Comparison of ENCODE assay signal across 16 cellular contexts in the genomic region with DNA sequence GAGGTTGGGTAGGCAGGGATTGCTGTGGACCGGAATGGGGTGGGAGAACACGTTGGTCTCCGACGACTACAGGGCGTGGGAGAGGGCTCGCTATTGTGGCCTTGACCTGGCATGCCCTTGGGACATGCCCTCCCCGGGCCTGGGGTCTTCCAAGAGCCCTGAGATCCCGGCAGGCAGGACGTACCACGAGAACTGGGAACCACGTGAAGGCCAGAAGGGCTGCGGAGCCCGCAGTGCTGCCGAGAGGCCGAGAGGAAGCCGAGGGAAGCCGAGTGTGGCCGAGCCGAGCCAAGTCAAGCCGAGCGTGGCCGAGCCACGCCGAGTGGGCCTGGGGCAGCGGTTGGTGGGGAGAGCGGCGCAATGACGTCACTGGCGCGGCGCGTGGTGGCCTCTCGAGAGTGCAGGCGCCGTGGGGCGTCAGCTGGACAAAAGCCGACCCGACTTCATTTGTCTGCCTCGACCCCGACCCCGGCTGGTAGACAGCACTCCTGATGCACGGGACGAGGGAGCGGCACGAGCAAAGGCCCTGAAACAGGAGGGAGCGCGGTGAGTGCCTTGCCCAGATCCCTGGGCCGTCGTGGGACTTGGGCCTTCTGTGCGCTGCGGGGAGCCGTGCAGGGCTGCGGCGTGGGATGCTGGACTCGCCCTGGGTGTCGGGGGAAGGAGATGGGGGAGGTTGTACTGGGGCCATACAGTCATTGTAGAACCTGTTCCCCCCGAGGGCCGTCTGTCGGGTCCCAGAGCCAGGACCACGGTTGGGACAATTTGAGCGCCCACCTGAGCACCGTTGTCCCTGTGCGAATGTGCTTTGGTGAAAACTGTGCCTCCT. TPM values are rescaled to one million over a fixed set of nuclear protein-coding genes. Genes with fewer than 3 reads are reported as not detected.
A peak's percentile ranks its signal among the peaks of the same experiment; 100 is the strongest.
DNase-seq lines count a peak whose midpoint lies in the region; ATAC-seq, FAIRE-seq and TF ChIP-seq lines count a peak whose summit lies in the region.
"Had no signal": no experiment of that assay in that cellular context is flagged by ENCODE, and none has a peak within 500 bp of the region (broad histone marks: within the 10 kb centered on the region; RNA-seq: fewer than 3 reads in every experiment).

No MANE protein-coding gene starts in this region.

- TF ChIP-seq POLR2A in GM12891 (IDR thresholded peaks at IDR 0.05; ENCODE audit: low read depth, low read length) (no peak), IMR-90 (IDR thresholded peaks at IDR 0.05; ENCODE audit: low read depth, low read length) (no peak)

- CTCF ChIA-PET in IMR-90 (lab: Yijun Ruan, JAX) = no interaction called here

- no peak overlapping the region for H2BK20ac ChIP-seq in IMR-90 (ENCODE audit: low read depth, low read length)

- peaks cover 23% of the 10 kb centered on the region for H3K36me3 ChIP-seq in IMR-90 (ENCODE audit: control insufficient read depth, insufficient read depth, low read length)
- H3K36me3 ChIP-seq: breast epithelium, pancreas, thyroid gland had no signal

- H4K5ac ChIP-seq in IMR-90 (ENCODE audit: low read depth, low read length) = no peak overlapping the region

- no peak overlapping the region for H2AK9ac ChIP-seq in IMR-90 (replicated peaks; ENCODE audit: low read depth, low read length, poor library complexity)

- POLR2A ChIA-PET in IMR-90 (lab: Charles Lee; ENCODE audit: unreplicated experiment) = no interaction called here

- H2AFZ ChIP-seq in IMR-90 (replicated peaks; ENCODE audit: low read length, poor library complexity) = no peak overlapping the region

- 98% methylated on average over 40 of the region's 63 CpGs; no CpG with 5 or more reads in 1 of the 2 experiments for WGBS in IMR-90 (ENCODE audit: extremely low coverage in 2 of 2, insufficient read length in 1 of 2), 2 experiments

- in situ Hi-C loops in IMR-90 (cut with MboI; ENCODE audit: low sequenced_read_pairs) = loop anchor here (5.0 kb wide), 2 partner anchors 147 to 282 kb away; no protein-coding TSS in a partner anchor

- no peaks in the 10 kb centered on the region for H3K9me3 Mint-ChIP-seq in effector memory CD8-positive, alpha-beta T cell
- H3K9me3 Mint-ChIP-seq: CD4-positive, CD25-positive, alpha-beta regulatory T cell had no signal

- TF ChIP-seq RAD21 in IMR-90 (IDR thresholded peaks at IDR 0.05; ENCODE audit: low read length) = no peak

- no peak overlapping the region for H3K56ac ChIP-seq in IMR-90 (ENCODE audit: extremely low read depth, insufficient read depth, low read length)

- H3K9me3 ChIP-seq in IMR-90 (ENCODE audit: control insufficient read depth, insufficient read depth, low read length) = no peaks in the 10 kb centered on the region
- H3K9me3 ChIP-seq: breast epithelium, pancreas, spleen, thyroid gland had no signal

- H3K27me3 ChIP-seq in IMR-90 (ENCODE audit: control insufficient read depth, insufficient read depth, low read length) = no peaks in the 10 kb centered on the region
- H3K27me3 ChIP-seq: breast epithelium, pancreas, thyroid gland had no signal

- H3K27ac Mint-ChIP-seq in effector memory CD8-positive, alpha-beta T cell = peak overlapping the region; percentile 38 to 83

- BruUV-seq in IMR-90 (replicated peaks; lab: Mats Ljungman, UMichigan) = no TSS peak

- no peak overlapping the region for H4K91ac ChIP-seq in IMR-90 (ENCODE audit: insufficient read depth, low read depth, low read length)

- no peak overlapping the region for H3K4me3 ChIP-seq in IMR-90 (ENCODE audit: insufficient read depth, low read depth, low read length)
- H3K4me3 ChIP-seq: breast epithelium, pancreas, spleen, thyroid gland had no signal

- no peak overlapping the region for H3K14ac ChIP-seq in IMR-90 (replicated peaks; ENCODE audit: low read depth, low read length)

- peaks cover 25 to 30% of the 10 kb centered on the region in 2 donors for H3K4me1 Mint-ChIP-seq in effector memory CD8-positive, alpha-beta T cell (ENCODE audit: low read depth in 2 of 2)

- H3K27me3 Mint-ChIP-seq in effector memory CD8-positive, alpha-beta T cell = no peaks in the 10 kb centered on the region
- H3K27me3 Mint-ChIP-seq: CD4-positive, CD25-positive, alpha-beta regulatory T cell had no signal

- no peak overlapping the region for H3K27ac ChIP-seq in IMR-90 (ENCODE audit: insufficient read depth, low read length)
- H3K27ac ChIP-seq: breast epithelium, HL-60, pancreas, spleen, thyroid gland had no signal

- no peak overlapping the region for H3K9ac ChIP-seq in IMR-90 (ENCODE audit: low read depth, low read length)

- no peak overlapping the region for H2BK120ac ChIP-seq in IMR-90 (ENCODE audit: low read depth, low read length)

- H3K4me3 Mint-ChIP-seq in effector memory CD8-positive, alpha-beta T cell = no peak overlapping the region

- H2BK15ac ChIP-seq in IMR-90 (ENCODE audit: low read depth, low read length) = no peak overlapping the region

- intact Hi-C loops in IMR-90 (cut with micrococcal nuclease) = loop anchor here (5.0 to 10.0 kb wide), 3 partner anchors 115 to 217 kb away; no protein-coding TSS in a partner anchor

- TF ChIP-seq CTCF in IMR-90 (conservative IDR thresholded peaks at IDR 0.05; ENCODE audit: low read depth, low read length) = no peak

- H3K18ac ChIP-seq in IMR-90 (ENCODE audit: low read depth, low read length) = no peak overlapping the region

- DNase-seq in GM12891 (ENCODE audit: insufficient read length, low spot score) (no peak), IMR-90 (peak; percentile 38), glomerular visceral epithelial cell (ENCODE audit: extremely low spot score) (no peak), NCI-H2196 (lab: John Stamatoyannopoulos, UW; ENCODE audit: unreplicated experiment) (no peak)
- no peak for DNase-seq in effector memory CD8-positive, alpha-beta T cell
- DNase-seq: midbrain, pancreas, SHP77 treated with DMSO at 0.1 percent for 48 hours, spleen, thyroid gland had no signal

- dilution Hi-C loops in IMR-90 (cut with HindIII; ENCODE audit: low sequenced_read_pairs, unreplicated experiment) = no loop called here

- H4K20me1 ChIP-seq in IMR-90 (ENCODE audit: insufficient read depth, low read length) = peaks cover 42% of the 10 kb centered on the region

- peaks cover 64% of the 10 kb centered on the region for H3K36me3 Mint-ChIP-seq in effector memory CD8-positive, alpha-beta T cell (ENCODE audit: insufficient read depth)

- H2AK5ac ChIP-seq in IMR-90 (ENCODE audit: low read depth, low read length) = no peak overlapping the region; the same call in 1 of the 2 replicates

- H3K9me1 ChIP-seq in IMR-90 (ENCODE audit: insufficient read depth, low read length) = peaks cover 9% of the 10 kb centered on the region; the same call in 1 of the 2 replicates

- no peak overlapping the region for H4K8ac ChIP-seq in IMR-90 (ENCODE audit: low read depth in 2 of 2, low read length in 2 of 2)

- H3K79me1 ChIP-seq in IMR-90 (ENCODE audit: low read depth in 1 of 2, low read length in 2 of 2) = peaks cover 14 to 29% of the 10 kb centered on the region in 2 experiments; a peak in 3 of 4 replicates

- H3K4me1 ChIP-seq in IMR-90 (ENCODE audit: control insufficient read depth, insufficient read depth, low read length) = peaks cover 11% of the 10 kb centered on the region
- H3K4me1 ChIP-seq: breast epithelium, pancreas had no signal

- H3K23ac ChIP-seq in IMR-90 (ENCODE audit: low read depth, low read length) = no peak overlapping the region

- H3K4ac ChIP-seq in IMR-90 (ENCODE audit: low read depth, low read length) = no peak overlapping the region

- ATAC-seq in IMR-90 (ENCODE audit: low read depth) = no peak
- no peak for ATAC-seq in effector memory CD8-positive, alpha-beta T cell (replicated peaks)
- ATAC-seq: pancreas had no signal

- no peak overlapping the region for H3K4me2 ChIP-seq in IMR-90 (ENCODE audit: low read depth, low read length)

- no peak for FAIRE-seq in GM12891 (lab: Jason Lieb, UNC)
- FAIRE-seq: H54, islet of Langerhans, pancreas, TTC549 had no signal

- no peak overlapping the region for H2BK5ac ChIP-seq in IMR-90 (ENCODE audit: low read depth, low read length, poor library complexity, severe bottlenecking)

TF ChIP-seq in GM12891, 5 proteins besides CTCF, POLR2A, EP300 and RAD21:
- TF ChIP-seq POLR2AphosphoS5 (IDR thresholded peaks at IDR 0.05; ENCODE audit: low read depth, low read length) (no peak; the same call in none of the 2 replicates), POU2F2 (IDR thresholded peaks at IDR 0.05; ENCODE audit: low read depth, low read length) (0 out of 2 replicates have a peak, but pooled peaks have one; percentile 10)

TF ChIP-seq in IMR-90, 13 proteins besides CTCF, POLR2A, EP300 and RAD21 (continues in another document):
- TF ChIP-seq RFX5 (IDR thresholded peaks at IDR 0.05; ENCODE audit: low read depth, low read length) (no peak), FOS (IDR thresholded peaks at IDR 0.05; ENCODE audit: low read depth, low read length) (no peak), CEBPB (IDR thresholded peaks at IDR 0.05; ENCODE audit: low read depth, low read length) (no peak), MAZ (IDR thresholded peaks at IDR 0.05; ENCODE audit: borderline replicate concordance, low read depth, low read length) (no peak), CHD1 (IDR thresholded peaks at IDR 0.05; ENCODE audit: low read depth, low read length) (no peak)

RNA-seq across cellular contexts. Expression of a gene that starts 6.6 kb away (rescaled TPM):
- 8.3 TPM for polyA plus RNA-seq in GM12891 (2012; ENCODE audit: low read depth, missing spikeins)
- total RNA-seq in IMR-90 (2012; rRNA removed) = 2.0 and 2.2 TPM in 2 replicates
- 19.9 and 22.0 TPM in 2 replicates for polyA plus RNA-seq in IMR-90 (2012; rRNA removed)
- 42.9 and 94.9 TPM in 2 replicates for polyA plus RNA-seq in IMR-90 (2012; cell fraction: cytosol; rRNA removed)
- 109 and 179 TPM in 2 replicates for polyA plus RNA-seq in IMR-90 (2012; cell fraction: nucleus; rRNA removed; ENCODE audit: low replicate concordance)

RNA-seq across cellular contexts. Expression of a gene that starts 19.7 kb away (rescaled TPM):
- not detected for polyA plus RNA-seq in GM12891 (2012; ENCODE audit: low read depth, missing spikeins)
- total RNA-seq in IMR-90 (2012; rRNA removed) = not detected in 2 replicates
- not detected in 2 replicates for polyA plus RNA-seq in IMR-90 (2012; rRNA removed)
- polyA plus RNA-seq in IMR-90 (2012; cell fraction: cytosol; rRNA removed) = not detected in 2 replicates
- polyA plus RNA-seq in IMR-90 (2012; cell fraction: nucleus; rRNA removed; ENCODE audit: low replicate concordance) = not detected in 2 replicates
- total RNA-seq: breast epithelium; CD4-positive, CD25-positive, alpha-beta regulatory T cell; pancreas; spleen; thyroid gland had no signal
- polyA plus RNA-seq: CD4-positive, CD25-positive, alpha-beta regulatory T cell; pancreas; spleen had no signal

RNA-seq across cellular contexts. Expression of a gene that starts 24.0 kb away (rescaled TPM):
- not detected for polyA plus RNA-seq in GM12891 (2012; ENCODE audit: low read depth, missing spikeins)
- not detected in 2 replicates for total RNA-seq in IMR-90 (2012; rRNA removed)
- not detected in 2 replicates for polyA plus RNA-seq in IMR-90 (2012; rRNA removed)
- polyA plus RNA-seq in IMR-90 (2012; cell fraction: cytosol; rRNA removed) = not detected in 2 replicates
- not detected in 2 replicates for polyA plus RNA-seq in IMR-90 (2012; cell fraction: nucleus; rRNA removed; ENCODE audit: low replicate concordance)
- total RNA-seq: breast epithelium; CD4-positive, CD25-positive, alpha-beta regulatory T cell; pancreas; spleen; thyroid gland had no signal
- polyA plus RNA-seq: CD4-positive, CD25-positive, alpha-beta regulatory T cell; pancreas; spleen had no signal

RNA-seq across cellular contexts. Expression of a gene that starts 26.8 kb away (rescaled TPM):
- not detected for polyA plus RNA-seq in GM12891 (2012; ENCODE audit: low read depth, missing spikeins)
- not detected in 2 replicates for total RNA-seq in IMR-90 (2012; rRNA removed)
- polyA plus RNA-seq in IMR-90 (2012; rRNA removed) = not detected in 2 replicates
- not detected in 2 replicates for polyA plus RNA-seq in IMR-90 (2012; cell fraction: cytosol; rRNA removed)
- polyA plus RNA-seq in IMR-90 (2012; cell fraction: nucleus; rRNA removed; ENCODE audit: low replicate concordance) = not detected in 2 replicates
- total RNA-seq: breast epithelium; CD4-positive, CD25-positive, alpha-beta regulatory T cell; pancreas; spleen had no signal
- polyA plus RNA-seq: CD4-positive, CD25-positive, alpha-beta regulatory T cell; pancreas; spleen had no signal

RNA-seq across cellular contexts. Expression of a gene that starts 31.7 kb away (rescaled TPM):
- polyA plus RNA-seq in GM12891 (2012; ENCODE audit: low read depth, missing spikeins) = not detected
- not detected in 2 replicates for total RNA-seq in IMR-90 (2012; rRNA removed)
- polyA plus RNA-seq in IMR-90 (2012; rRNA removed) = not detected in 2 replicates
- polyA plus RNA-seq in IMR-90 (2012; cell fraction: cytosol; rRNA removed) = not detected in 2 replicates
- not detected in 2 replicates for polyA plus RNA-seq in IMR-90 (2012; cell fraction: nucleus; rRNA removed; ENCODE audit: low replicate concordance)
- total RNA-seq: breast epithelium; CD4-positive, CD25-positive, alpha-beta regulatory T cell; pancreas; spleen had no signal
- polyA plus RNA-seq: CD4-positive, CD25-positive, alpha-beta regulatory T cell; pancreas; spleen had no signal
